ENCODE assay signal across 19 cellular contexts in genomic region chr17:76920364-76921139, GRCh38. TPM values are rescaled to one million over a fixed set of nuclear protein-coding genes. Genes with fewer than 3 reads are reported as not detected.
DNase-seq lines count a peak whose midpoint lies in the region; FAIRE-seq and TF ChIP-seq lines count a peak whose summit lies in the region.
"Had no signal": no experiment of that assay in that cellular context is flagged by ENCODE, and none has a peak within 500 bp of the region (broad histone marks: within the 10 kb centered on the region; RNA-seq: fewer than 3 reads in every experiment).

No MANE protein-coding gene starts in this region.

- WGBS in thyroid gland, 2 donors, result 54 to 67% methylated on average over 13 of the region's 13 CpGs

- H3K36me3 ChIP-seq in thyroid gland, result no peaks in the 10 kb centered on the region
- H3K36me3 ChIP-seq: Peyer's patch had no signal

- TF ChIP-seq POLR2A in thyroid gland (IDR thresholded peaks at IDR 0.05), result no peak

- no peak for TF ChIP-seq CTCF in thyroid gland (IDR thresholded peaks at IDR 0.05)

- no peaks in the 10 kb centered on the region for H3K9me3 ChIP-seq in thyroid gland
- H3K9me3 ChIP-seq: Peyer's patch had no signal

- no peaks in the 10 kb centered on the region for H3K4me1 ChIP-seq in thyroid gland
- H3K4me1 ChIP-seq: Peyer's patch had no signal

- DNase-seq in NCI-H345 treated with DMSO at 0.1 percent for 48 hours (lab: John Stamatoyannopoulos, UW; ENCODE audit: unreplicated experiment) (peak; percentile 3), NCI-H345 (lab: John Stamatoyannopoulos, UW) (no peak), EH (ENCODE audit: low read depth) (peak; percentile 2), NCI-H146 treated with DMSO at 0.1 percent for 48 hours (lab: John Stamatoyannopoulos, UW; ENCODE audit: unreplicated experiment) (peak; percentile 26), thyroid gland (no peak), NOMO-1 (lab: John Stamatoyannopoulos, UW; ENCODE audit: unreplicated experiment in 2 of 2) (no peak), HTR-8/SVneo (ENCODE audit: insufficient read length, low spot score) (no peak)
- DNase-seq: C1 segment of cervical spinal cord, IMR-90, NCI-H1105, NCI-H187, NCI-H226, NCI-H82, Peyer's patch, SHP77, T-helper 2 cell had no signal

- H3K27me3 ChIP-seq in thyroid gland, result no peaks in the 10 kb centered on the region
- H3K27me3 ChIP-seq: Peyer's patch had no signal

- FAIRE-seq in HTR-8/SVneo (lab: Jason Lieb, UNC), result no peak
- FAIRE-seq: GM19239, H54 had no signal

- intact Hi-C loops in thyroid gland (cut with DNase I), result no loop called here

- H3K4me3 ChIP-seq in thyroid gland (replicated peaks in 1 of 3), result no peak overlapping the region
- H3K4me3 ChIP-seq: Peyer's patch had no signal

- H3K27ac ChIP-seq in cingulate gyrus (ENCODE audit: low read depth, low read length) (peak overlapping the region; percentile 29), thyroid gland (no peak overlapping the region)
- H3K27ac ChIP-seq: Peyer's patch had no signal

RNA-seq across cellular contexts. Expression of gene MGAT5B, which starts 52.3 kb away (rescaled TPM):
- 1 to 10 TPM in 1 of 4 donors, under 1 TPM in 2, not detected in 1; 0.22 to 7.4 (median 0.73) TPM for total RNA-seq in thyroid gland

Comparison
In these comparisons a context has a peak if more than half of its experiments do, and no peak if none do; other contexts are left out.
1. DNase-seq: peak in NCI-H345 treated with DMSO at 0.1 percent for 48 hours (single experiment), EH (single experiment) and NCI-H146 treated with DMSO at 0.1 percent for 48 hours (single experiment); none in NCI-H345 (single experiment), thyroid gland (0 of 2), NOMO-1 (0 of 2) and HTR-8/SVneo (single experiment).